11 cellular contexts compared by ENCODE assay signal in the genomic region with DNA sequence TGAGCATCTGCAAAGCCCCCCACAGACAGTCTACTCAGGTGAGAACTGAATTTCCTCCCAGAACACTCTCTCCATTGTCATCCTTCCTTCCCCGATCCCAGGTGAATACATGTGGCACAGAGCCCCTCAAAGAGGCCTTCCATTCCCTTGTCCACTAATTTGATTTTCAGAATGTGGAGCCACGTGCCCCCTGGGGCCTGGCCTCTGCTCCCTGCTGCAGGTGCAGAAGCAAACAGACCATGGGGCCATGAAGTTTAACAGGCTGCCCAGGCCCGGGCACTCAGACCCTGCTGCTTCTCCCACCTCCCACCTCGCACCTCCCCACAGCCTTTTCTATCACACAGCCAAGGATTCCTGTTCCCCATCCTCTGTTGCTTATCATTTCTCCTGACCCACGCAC.
DNase-seq lines count a peak whose midpoint lies in the region; ATAC-seq, FAIRE-seq and TF ChIP-seq lines count a peak whose summit lies in the region.
"Had no signal": no experiment of that assay in that cellular context is flagged by ENCODE, and none has a peak within 500 bp of the region (broad histone marks: within the 10 kb centered on the region; RNA-seq: fewer than 3 reads in every experiment).

No MANE protein-coding gene starts in this region.

- H3K36me3 Mint-ChIP-seq in activated naive CD4-positive, alpha-beta T cell treated with anti-CD3 and anti-CD28 coated beads for 36 hours (ENCODE audit: low read depth), result no peaks in the 10 kb centered on the region
- no peaks in the 10 kb centered on the region for H3K36me3 Mint-ChIP-seq in activated T-helper 17 cell treated with anti-CD3 and anti-CD28 coated beads, Interleukin-2, amount 50 U/mL, for 72 hours (ENCODE audit: low read depth)

- no peak for TF ChIP-seq EP300 in stomach (IDR thresholded peaks at IDR 0.05)

- H3K9me3 ChIP-seq in liver (ENCODE audit: control insufficient read depth in 4 of 4, low read length in 3 of 4) (no peaks in the 10 kb centered on the region), stomach (no peaks in the 10 kb centered on the region), body of pancreas (no peaks in the 10 kb centered on the region)

- H3K36me3 ChIP-seq in liver (ENCODE audit: control insufficient read depth in 4 of 4, insufficient read depth in 3 of 4, low read depth in 1 of 4, low read length in 3 of 4) (no peaks in the 10 kb centered on the region), stomach (no peaks in the 10 kb centered on the region), body of pancreas (replicated peaks in 1 of 2; ENCODE audit: insufficient read depth in 1 of 2, low read depth in 2 of 2) (no peaks in the 10 kb centered on the region)

- H3K9ac ChIP-seq in liver (ENCODE audit: low read depth in 1 of 2, low read length in 2 of 2), result no peak overlapping the region

- no peak for TF ChIP-seq RAD21 in liver (IDR thresholded peaks at IDR 0.05)

- H3K27me3 ChIP-seq in liver (ENCODE audit: control insufficient read depth in 4 of 4, insufficient read depth in 4 of 4, low read length in 3 of 4), result no peaks in the 10 kb centered on the region
- H3K27me3 ChIP-seq in stomach, result no peaks in the 10 kb centered on the region
- no peaks in the 10 kb centered on the region for H3K27me3 ChIP-seq in body of pancreas

- H3K9me3 Mint-ChIP-seq in activated naive CD4-positive, alpha-beta T cell treated with anti-CD3 and anti-CD28 coated beads for 36 hours, result no peaks in the 10 kb centered on the region
- H3K9me3 Mint-ChIP-seq in activated T-helper 17 cell treated with anti-CD3 and anti-CD28 coated beads, Interleukin-2, amount 50 U/mL, for 72 hours, result no peaks in the 10 kb centered on the region

- no peak for ATAC-seq in activated T-helper 17 cell treated with anti-CD3 and anti-CD28 coated beads, Interleukin-2, amount 50 U/mL, for 72 hours (replicated peaks)
- ATAC-seq in HG03196 (IDR thresholded peaks at IDR 0.05; ENCODE audit: unreplicated experiment) (no peak), body of pancreas (no peak)

- DNase-seq in activated naive CD4-positive, alpha-beta T cell treated with anti-CD3 and anti-CD28 coated beads for 36 hours, result no peak
- no peak for DNase-seq in activated naive CD4-positive, alpha-beta T cell (lab: John Stamatoyannopoulos, UW)
- DNase-seq in stomach, result no peak
- no peak for DNase-seq in body of pancreas
- no peak for DNase-seq in RCC 7860 (ENCODE audit: low spot score)
- DNase-seq: caudate nucleus, HFFc6 had no signal

- H3K27ac ChIP-seq in liver (ENCODE audit: low read depth in 1 of 2, low read length in 2 of 2) (peak overlapping the region; percentile 4 to 79), stomach (peak overlapping the region in 3 of 5 donors; percentile 29 to 70 (median 34)), body of pancreas (no peak overlapping the region)

- no peaks in the 10 kb centered on the region for H3K27me3 Mint-ChIP-seq in activated naive CD4-positive, alpha-beta T cell treated with anti-CD3 and anti-CD28 coated beads for 36 hours (ENCODE audit: low read depth)
- no peaks in the 10 kb centered on the region for H3K27me3 Mint-ChIP-seq in activated T-helper 17 cell treated with anti-CD3 and anti-CD28 coated beads, Interleukin-2, amount 50 U/mL, for 72 hours

- H3K4me1 Mint-ChIP-seq in activated naive CD4-positive, alpha-beta T cell treated with anti-CD3 and anti-CD28 coated beads for 36 hours (ENCODE audit: low read depth), result peaks cover 11% of the 10 kb centered on the region
- H3K4me1 Mint-ChIP-seq in activated T-helper 17 cell treated with anti-CD3 and anti-CD28 coated beads, Interleukin-2, amount 50 U/mL, for 72 hours, result peaks cover 10% of the 10 kb centered on the region

- no peak overlapping the region for H3K4me3 ChIP-seq in liver (ENCODE audit: low read depth in 1 of 3, low read length in 3 of 3)
- no peak overlapping the region for H3K4me3 ChIP-seq in stomach
- H3K4me3 ChIP-seq in body of pancreas, result no peak overlapping the region
- H3K4me3 ChIP-seq: skin epidermis had no signal

- H3K27ac Mint-ChIP-seq in activated naive CD4-positive, alpha-beta T cell treated with anti-CD3 and anti-CD28 coated beads for 36 hours, result peak overlapping the region; percentile 54
- H3K27ac Mint-ChIP-seq in activated T-helper 17 cell treated with anti-CD3 and anti-CD28 coated beads, Interleukin-2, amount 50 U/mL, for 72 hours, result peak overlapping the region; percentile 58
- H3K27ac Mint-ChIP-seq: HFFc6 had no signal

- CTCF ChIA-PET in activated naive CD4-positive, alpha-beta T cell treated with anti-CD3 and anti-CD28 coated beads for 36 hours (lab: Charles Lee), result no interaction called here

- H3K4me1 ChIP-seq in liver (ENCODE audit: control insufficient read depth in 4 of 4, insufficient read depth in 4 of 4, low read length in 3 of 4) (peaks cover 0 to 12% (median 6%) of the 10 kb centered on the region in 4 donors), stomach (peaks cover 0 to 46% (median 12%) of the 10 kb centered on the region in 4 donors), body of pancreas (peaks cover 23% of the 10 kb centered on the region)

- peak overlapping the region; percentile 62 for H3K4me3 Mint-ChIP-seq in activated naive CD4-positive, alpha-beta T cell treated with anti-CD3 and anti-CD28 coated beads for 36 hours
- H3K4me3 Mint-ChIP-seq in activated T-helper 17 cell treated with anti-CD3 and anti-CD28 coated beads, Interleukin-2, amount 50 U/mL, for 72 hours, result peak overlapping the region; percentile 74
- H3K4me3 Mint-ChIP-seq: HFFc6 had no signal

- intact Hi-C loops in activated naive CD4-positive, alpha-beta T cell treated with anti-CD3 and anti-CD28 coated beads for 36 hours (cut with micrococcal nuclease), result loop anchor here (1.0 kb wide), 1 partner anchor 200 kb away; no protein-coding TSS in a partner anchor
- intact Hi-C loops in stomach (cut with DNase I; ENCODE audit: low total_unique reads) (no loop called here), body of pancreas (cut with DNase I) (no loop called here)

- TF ChIP-seq POLR2A in stomach (IDR thresholded peaks at IDR 0.05) (no peak), body of pancreas (IDR thresholded peaks at IDR 0.05) (no peak)

- WGBS in liver, result 86% methylated on average over 5 of the region's 5 CpGs
- 80 to 88% (median 82%) methylated on average over 5 of the region's 5 CpGs for WGBS in stomach, 5 donors
- WGBS in body of pancreas, 2 donors, result 79 to 83% methylated on average over 5 of the region's 5 CpGs

- TF ChIP-seq CTCF in liver (IDR thresholded peaks at IDR 0.05; ENCODE audit: low read depth, low read length, missing input control) (no peak), stomach (IDR thresholded peaks at IDR 0.05) (no peak), body of pancreas (IDR thresholded peaks at IDR 0.05) (no peak)

- no peak for FAIRE-seq in RCC 7860 (lab: Jason Lieb, UNC)

TF ChIP-seq in liver, 16 proteins besides CTCF, POLR2A, EP300 and RAD21:
- TF ChIP-seq ATF3 (IDR thresholded peaks at IDR 0.05) (no peak), YY1 (IDR thresholded peaks at IDR 0.05) (no peak), HNF4G (IDR thresholded peaks at IDR 0.05) (no peak), FOXA1 (IDR thresholded peaks at IDR 0.05) (no peak), JUND (IDR thresholded peaks at IDR 0.05) (no peak), EGR1 (IDR thresholded peaks at IDR 0.05; ENCODE audit: low read depth in 2 of 2) (no peak), HNF4A (conservative IDR thresholded peaks at IDR 0.05) (no peak), SP1 (IDR thresholded peaks at IDR 0.05) (no peak), RXRA (IDR thresholded peaks at IDR 0.05) (no peak), NR2F2 (IDR thresholded peaks at IDR 0.05) (no peak)
- TF ChIP-seq, protein P1, sequence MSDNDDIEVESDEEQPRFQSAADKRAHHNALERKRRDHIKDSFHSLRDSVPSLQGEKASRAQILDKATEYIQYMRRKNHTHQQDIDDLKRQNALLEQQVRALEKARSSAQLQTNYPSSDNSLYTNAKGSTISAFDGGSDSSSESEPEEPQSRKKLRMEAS (IDR thresholded peaks at IDR 0.05), result no peak
- TF ChIP-seq, protein P2, sequence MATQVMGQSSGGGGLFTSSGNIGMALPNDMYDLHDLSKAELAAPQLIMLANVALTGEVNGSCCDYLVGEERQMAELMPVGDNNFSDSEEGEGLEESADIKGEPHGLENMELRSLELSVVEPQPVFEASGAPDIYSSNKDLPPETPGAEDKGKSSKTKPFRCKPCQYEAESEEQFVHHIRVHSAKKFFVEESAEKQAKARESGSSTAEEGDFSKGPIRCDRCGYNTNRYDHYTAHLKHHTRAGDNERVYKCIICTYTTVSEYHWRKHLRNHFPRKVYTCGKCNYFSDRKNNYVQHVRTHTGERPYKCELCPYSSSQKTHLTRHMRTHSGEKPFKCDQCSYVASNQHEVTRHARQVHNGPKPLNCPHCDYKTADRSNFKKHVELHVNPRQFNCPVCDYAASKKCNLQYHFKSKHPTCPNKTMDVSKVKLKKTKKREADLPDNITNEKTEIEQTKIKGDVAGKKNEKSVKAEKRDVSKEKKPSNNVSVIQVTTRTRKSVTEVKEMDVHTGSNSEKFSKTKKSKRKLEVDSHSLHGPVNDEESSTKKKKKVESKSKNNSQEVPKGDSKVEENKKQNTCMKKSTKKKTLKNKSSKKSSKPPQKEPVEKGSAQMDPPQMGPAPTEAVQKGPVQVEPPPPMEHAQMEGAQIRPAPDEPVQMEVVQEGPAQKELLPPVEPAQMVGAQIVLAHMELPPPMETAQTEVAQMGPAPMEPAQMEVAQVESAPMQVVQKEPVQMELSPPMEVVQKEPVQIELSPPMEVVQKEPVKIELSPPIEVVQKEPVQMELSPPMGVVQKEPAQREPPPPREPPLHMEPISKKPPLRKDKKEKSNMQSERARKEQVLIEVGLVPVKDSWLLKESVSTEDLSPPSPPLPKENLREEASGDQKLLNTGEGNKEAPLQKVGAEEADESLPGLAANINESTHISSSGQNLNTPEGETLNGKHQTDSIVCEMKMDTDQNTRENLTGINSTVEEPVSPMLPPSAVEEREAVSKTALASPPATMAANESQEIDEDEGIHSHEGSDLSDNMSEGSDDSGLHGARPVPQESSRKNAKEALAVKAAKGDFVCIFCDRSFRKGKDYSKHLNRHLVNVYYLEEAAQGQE (IDR thresholded peaks at IDR 0.05), result no peak
TF ChIP-seq in liver: peak in this region for 0.

Comparison
In these comparisons a context has a peak if more than half of its experiments do, and no peak if none do; other contexts are left out.
1. H3K27ac ChIP-seq: peak in liver (2 of 2) and stomach (3 of 5); none in body of pancreas (0 of 4).